26 cellular contexts compared by ENCODE assay signal in the genomic region with DNA sequence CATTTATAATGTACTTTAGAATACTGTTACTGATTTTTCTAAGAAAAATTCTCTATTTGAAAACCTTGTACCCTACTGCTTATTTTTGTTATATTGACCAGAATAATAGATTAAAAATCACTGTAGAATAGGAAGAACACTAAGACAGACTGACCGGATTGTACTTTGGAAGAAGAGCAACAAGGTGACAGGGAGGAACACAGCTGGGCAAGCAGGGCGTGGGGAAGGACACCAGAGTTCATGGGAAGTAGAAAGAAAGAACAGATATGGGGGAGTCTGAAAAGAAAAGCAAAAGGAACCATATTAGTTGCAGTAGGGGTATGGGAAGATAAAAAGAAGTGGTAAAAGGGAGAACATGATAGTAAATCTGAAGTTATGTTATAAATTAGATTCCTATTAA.
"Had no signal": no experiment of that assay in that cellular context is flagged by ENCODE, and none has a peak within 500 bp of the region (broad histone marks: within the 10 kb centered on the region; RNA-seq: fewer than 3 reads in every experiment).

No MANE protein-coding gene starts in this region.

- DNase-seq: activated CD4-positive, alpha-beta T cell treated with anti-CD3 and anti-CD28 coated beads for 48 hours; activated CD4-positive, alpha-beta T cell treated with anti-CD3 and anti-CD28 coated beads, Interleukin-2, amount 50 U/mL, for 4 hours; activated CD4-positive, CD25-positive, alpha-beta regulatory T cell treated with anti-CD3 and anti-CD28 coated beads, Interleukin-2, amount 50 U/mL, for 72 hours; activated CD8-positive, alpha-beta T cell treated with anti-CD3 and anti-CD28 coated beads, Interleukin-2, amount 10 ng/mL, durations not matched to agents 7 days and 5 days; activated effector memory CD4-positive, alpha-beta T cell treated with Interleukin-2 at 50 U/mL for 16 hours; activated naive CD4-positive, alpha-beta T cell; activated naive CD8-positive, alpha-beta T cell treated with anti-CD3 and anti-CD28 coated beads, Interleukin-2, amount 10 ng/mL, durations not matched to agents 7 days and 5 days; aorta; caudate nucleus; Karpas-422; MM.1S; NCI-H1105 treated with DMSO at 0.1 percent for 48 hours; NCI-H1436 treated with DMSO at 0.1 percent for 48 hours; NCI-H187; NCI-H2081; NCI-H446; NCI-H524; PC-3; SHP77; SW 1271; T-helper 9 cell had no signal

- H3K4me3 ChIP-seq: breast epithelium, K562, SJSA1 had no signal

- H3K9me3 Mint-ChIP-seq: activated naive CD8-positive, alpha-beta T cell treated with anti-CD3 and anti-CD28 coated beads, Interleukin-2, amount 10 ng/mL, durations not matched to agents 7 days and 5 days; T-helper 1 cell treated with Interleukin-12 subunit alpha and Interleukin-12 subunit beta and Interleukin-4 antibody, amounts not matched to agents 30 μg/mL and 1 μg/mL, for 36 hours; WTC11 had no signal

- H3K4me1 ChIP-seq: breast epithelium had no signal

- H3K9me3 ChIP-seq: breast epithelium, SJSA1 had no signal

- H3K36me3 Mint-ChIP-seq: WTC11 had no signal

- H3K27ac Mint-ChIP-seq: activated CD8-positive, alpha-beta T cell treated with anti-CD3 and anti-CD28 coated beads, Interleukin-2, amount 10 ng/mL, durations not matched to agents 7 days and 5 days; activated naive CD8-positive, alpha-beta T cell treated with anti-CD3 and anti-CD28 coated beads, Interleukin-2, amount 10 ng/mL, durations not matched to agents 7 days and 5 days; T-helper 1 cell treated with Interleukin-12 subunit alpha and Interleukin-12 subunit beta and Interleukin-4 antibody, amounts not matched to agents 30 μg/mL and 1 μg/mL, for 36 hours; WTC11 had no signal

- H3K27me3 ChIP-seq: breast epithelium, SJSA1 had no signal

- H3K27ac ChIP-seq: breast epithelium, SJSA1 had no signal

- H3K4me3 Mint-ChIP-seq: activated CD8-positive, alpha-beta T cell treated with anti-CD3 and anti-CD28 coated beads, Interleukin-2, amount 10 ng/mL, durations not matched to agents 7 days and 5 days; activated naive CD8-positive, alpha-beta T cell treated with anti-CD3 and anti-CD28 coated beads, Interleukin-2, amount 10 ng/mL, durations not matched to agents 7 days and 5 days; T-helper 1 cell treated with Interleukin-12 subunit alpha and Interleukin-12 subunit beta and Interleukin-4 antibody, amounts not matched to agents 30 μg/mL and 1 μg/mL, for 36 hours; WTC11 had no signal

- ATAC-seq: activated CD8-positive, alpha-beta T cell treated with anti-CD3 and anti-CD28 coated beads, Interleukin-2, amount 10 ng/mL, durations not matched to agents 7 days and 5 days; K562; PC-3; WTC11 had no signal

- H3K36me3 ChIP-seq: breast epithelium, SJSA1 had no signal

- H3K27me3 Mint-ChIP-seq: activated naive CD8-positive, alpha-beta T cell treated with anti-CD3 and anti-CD28 coated beads, Interleukin-2, amount 10 ng/mL, durations not matched to agents 7 days and 5 days had no signal
